8 cellular contexts compared by ENCODE assay signal in genomic region chr16:2147981-2148671, GRCh38. TPM values are rescaled to one million over a fixed set of nuclear protein-coding genes. Genes with fewer than 3 reads are reported as not detected.
DNase-seq lines count a peak whose midpoint lies in the region; ATAC-seq and TF ChIP-seq lines count a peak whose summit lies in the region.

A gene with protein sequence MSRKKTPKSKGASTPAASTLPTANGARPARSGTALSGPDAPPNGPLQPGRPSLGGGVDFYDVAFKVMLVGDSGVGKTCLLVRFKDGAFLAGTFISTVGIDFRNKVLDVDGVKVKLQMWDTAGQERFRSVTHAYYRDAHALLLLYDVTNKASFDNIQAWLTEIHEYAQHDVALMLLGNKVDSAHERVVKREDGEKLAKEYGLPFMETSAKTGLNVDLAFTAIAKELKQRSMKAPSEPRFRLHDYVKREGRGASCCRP (plus strand): TSS chr16:2148625. CDS start chr16:2148784, 159 bp downstream.

- DNase-seq in ACHN (peak; percentile 83), GM23338 (ENCODE audit: low spot score) (peak; percentile 91), NCI-H2171 treated with DMSO at 0.1 percent for 48 hours (lab: John Stamatoyannopoulos, UW) (peak; percentile 88), ecto neural progenitor cell (ENCODE audit: low spot score) (peak; percentile 83), left lung (peak; percentile 85 to 92)
- DNase-seq in activated CD4-positive, alpha-beta T cell treated with anti-CD3 and anti-CD28 coated beads, Interleukin-2, amount 10 ng/mL, durations not matched to agents 24 days and 14 days: peak; percentile 92
- DNase-seq in stimulated activated CD8-positive, alpha-beta memory T cell treated with anti-CD3 and anti-CD28 coated beads, Interleukin-4, amount 100 ng/mL, for 24 hours (ENCODE audit: low read depth): peak; percentile 34

- H2AFZ ChIP-seq in GM23338: no peak within 1 kb of the TSS

- peaks cover 26% of the 10 kb centered on the region for H3K4me1 Mint-ChIP-seq in GM23338
- peaks cover 8% of the 10 kb centered on the region for H3K4me1 Mint-ChIP-seq in activated CD4-positive, alpha-beta T cell treated with anti-CD3 and anti-CD28 coated beads, Interleukin-2, amount 10 ng/mL, durations not matched to agents 24 days and 14 days

- peaks cover 45% of the 10 kb centered on the region for H3K27me3 Mint-ChIP-seq in GM23338 (ENCODE audit: insufficient read depth, low read depth, poor library complexity)
- peaks cover 5% of the 10 kb centered on the region for H3K27me3 Mint-ChIP-seq in activated CD4-positive, alpha-beta T cell treated with anti-CD3 and anti-CD28 coated beads, Interleukin-2, amount 10 ng/mL, durations not matched to agents 24 days and 14 days

- peaks cover 46% of the 10 kb centered on the region for H3F3A ChIP-seq in GM23338 (replicated peaks; ENCODE audit: low read depth)

- 0 out of 2 replicates have a peak, but pooled peaks cover 3% of the 10 kb centered on the region for H3K36me3 ChIP-seq in GM23338 (ENCODE audit: insufficient read depth)
- H3K36me3 ChIP-seq in left lung: peaks cover 0 to 20% of the 10 kb centered on the region in 2 donors

- no peak for TF ChIP-seq CTCF in GM23338 (conservative IDR thresholded peaks at IDR 0.05; ENCODE audit: low read depth in 2 of 2)
- TF ChIP-seq CTCF in left lung (IDR thresholded peaks at IDR 0.05): no peak

- H3K27ac ChIP-seq in GM23338 (ENCODE audit: low read depth): peak within 1 kb of the TSS; percentile 50; the same call in 1 of the 2 replicates
- H3K27ac ChIP-seq in left lung: peak within 1 kb of the TSS in 1 of 2 donors; percentile 24

- H3K9me3 ChIP-seq in left lung: no peaks in the 10 kb centered on the region

- H3K4me3 ChIP-seq in GM23338 (peak within 1 kb of the TSS; percentile 79), left lung (peak within 1 kb of the TSS; percentile 24 to 30)

- in situ Hi-C loops in ACHN (cut with HindIII; ENCODE audit: low pct_ligation_motif_present, low pct_unique_long_range_greater_than_20kb, low sequenced_read_pairs): no loop called here

- peak within 1 kb of the TSS; percentile 75 for H3K4me3 Mint-ChIP-seq in GM23338
- H3K4me3 Mint-ChIP-seq in activated CD4-positive, alpha-beta T cell treated with anti-CD3 and anti-CD28 coated beads, Interleukin-2, amount 10 ng/mL, durations not matched to agents 24 days and 14 days: peak within 1 kb of the TSS; percentile 69

- H3K9me2 ChIP-seq in GM23338 (ENCODE audit: insufficient read depth): no peaks in the 10 kb centered on the region

- H3K9me3 Mint-ChIP-seq in GM23338: peaks cover 3% of the 10 kb centered on the region; the same call in 1 of the 3 replicates
- no peaks in the 10 kb centered on the region for H3K9me3 Mint-ChIP-seq in activated CD4-positive, alpha-beta T cell treated with anti-CD3 and anti-CD28 coated beads, Interleukin-2, amount 10 ng/mL, durations not matched to agents 24 days and 14 days

- H3K36me3 Mint-ChIP-seq in GM23338 (ENCODE audit: low read depth): peaks cover 22% of the 10 kb centered on the region
- H3K36me3 Mint-ChIP-seq in activated CD4-positive, alpha-beta T cell treated with anti-CD3 and anti-CD28 coated beads, Interleukin-2, amount 10 ng/mL, durations not matched to agents 24 days and 14 days (ENCODE audit: low read depth): peaks cover 21% of the 10 kb centered on the region

- peak within 1 kb of the TSS; percentile 100 for H3K4me2 ChIP-seq in GM23338

- intact Hi-C loops in activated CD4-positive, alpha-beta T cell treated with anti-CD3 and anti-CD28 coated beads, Interleukin-2, amount 10 ng/mL, durations not matched to agents 24 days and 14 days (cut with micrococcal nuclease): no loop called here
- intact Hi-C loops in left lung (cut with DNase I): no loop called here

- peaks cover 9% of the 10 kb centered on the region; the same call in 1 of the 2 replicates for H3K27me3 ChIP-seq in GM23338 (ENCODE audit: insufficient read depth)
- H3K27me3 ChIP-seq in left lung: peaks cover 0 to 26% of the 10 kb centered on the region in 2 donors

- H3K27ac Mint-ChIP-seq in GM23338: no peak within 1 kb of the TSS
- no peak within 1 kb of the TSS for H3K27ac Mint-ChIP-seq in activated CD4-positive, alpha-beta T cell treated with anti-CD3 and anti-CD28 coated beads, Interleukin-2, amount 10 ng/mL, durations not matched to agents 24 days and 14 days

- H3K79me2 ChIP-seq in GM23338 (replicated peaks; ENCODE audit: insufficient read depth): peaks cover 8% of the 10 kb centered on the region

- H3K4me1 ChIP-seq in GM23338 (ENCODE audit: insufficient read depth): peaks cover 32% of the 10 kb centered on the region
- peaks cover 35 to 49% of the 10 kb centered on the region in 2 donors for H3K4me1 ChIP-seq in left lung

- peak; percentile 11 for ATAC-seq in GM23338
- ATAC-seq in left lung: peak; percentile 91
- ATAC-seq in GM18520 (IDR thresholded peaks at IDR 0.05; ENCODE audit: unreplicated experiment): no peak

- peaks cover 16% of the 10 kb centered on the region for H4K20me1 ChIP-seq in GM23338 (replicated peaks; ENCODE audit: insufficient read depth)

TF ChIP-seq in GM23338, 12 proteins besides CTCF, POLR2A, EP300 and RAD21:
- TF ChIP-seq ZNF331 (CRISPR knock-in tag; IDR thresholded peaks at IDR 0.05; ENCODE audit: low read depth) (no peak), CREB1 (CRISPR knock-in tag; IDR thresholded peaks at IDR 0.05; ENCODE audit: low read depth) (0 out of 2 replicates have a peak, but pooled peaks have one; percentile 20)

RNA-seq across cellular contexts. Expression of the gene that starts here (rescaled TPM):
- 3.7 and 4.1 TPM in 2 replicates for total RNA-seq in GM23338 (2014; rRNA removed; shearing (Covaris generic))
- polyA plus RNA-seq in GM23338 (2016; fragmentation: Nextera tagmentation; extraction: Ambion mirVana): 8.7 and 11.6 TPM in 2 replicates
- 0.83 and 1.0 TPM in 2 replicates for total RNA-seq in activated CD4-positive, alpha-beta T cell treated with anti-CD3 and anti-CD28 coated beads, Interleukin-2, amount 10 ng/mL, durations not matched to agents 24 days and 14 days
- under 1 TPM; 0.73 to 0.84 TPM for total RNA-seq in left lung

Comparison
In these comparisons a context has a peak if more than half of its experiments do, and no peak if none do; other contexts are left out.
1. Peak in DNase-seq, ATAC-seq and H3K4me3 ChIP-seq in left lung; RNA of the gene not detected or under 1 TPM.
2. DNase-seq: peak in every context shown above with its lines; median percentile 92 in activated CD4-positive, alpha-beta T cell treated with anti-CD3 and anti-CD28 coated beads, Interleukin-2, amount 10 ng/mL, durations not matched to agents 24 days and 14 days; 91 in GM23338; 88 in left lung; 88 in NCI-H2171 treated with DMSO at 0.1 percent for 48 hours; 83 in ACHN; 83 in ecto neural progenitor cell; 34 in stimulated activated CD8-positive, alpha-beta memory T cell treated with anti-CD3 and anti-CD28 coated beads, Interleukin-4, amount 100 ng/mL, for 24 hours.